ENCODE assay signal across 8 cellular contexts in genomic region chr20:50085481-50086365, GRCh38. TPM values are rescaled to one million over a fixed set of nuclear protein-coding genes. Genes with fewer than 3 reads are reported as not detected.
DNase-seq lines count a peak whose midpoint lies in the region; ATAC-seq and TF ChIP-seq lines count a peak whose summit lies in the region.

No MANE protein-coding gene starts in this region.

- peak overlapping the region; percentile 83 to 98 (median 93) for H3K27ac Mint-ChIP-seq in CD14-positive monocyte
- peak overlapping the region; percentile 64; the same call in 1 of the 2 replicates for H3K27ac Mint-ChIP-seq in GM23338
- H3K27ac Mint-ChIP-seq in WTC11, result peak overlapping the region; percentile 87
- peak overlapping the region; percentile 96 for H3K27ac Mint-ChIP-seq in endothelial cell (ENCODE audit: unreplicated experiment)

- no peaks in the 10 kb centered on the region for H3K9me2 ChIP-seq in GM23338 (ENCODE audit: insufficient read depth)

- H2AFZ ChIP-seq in GM23338, result no peak overlapping the region

- H3K4me1 ChIP-seq in GM23338 (ENCODE audit: insufficient read depth) (peaks cover 31% of the 10 kb centered on the region), thoracic aorta (ENCODE audit: control insufficient read depth in 1 of 2, low read depth in 2 of 2) (peaks cover 6 to 17% of the 10 kb centered on the region in 2 donors)

- H3K36me3 ChIP-seq in GM23338 (ENCODE audit: insufficient read depth) (peaks cover 3% of the 10 kb centered on the region; the same call in 1 of the 2 replicates), thoracic aorta (peaks cover 4% of the 10 kb centered on the region)

- peak; percentile 77 for DNase-seq in CD14-positive monocyte (ENCODE audit: low spot score)
- peak; percentile 90 for DNase-seq in GM23338 (ENCODE audit: low spot score)
- peak; percentile 86 for DNase-seq in NCI-H2227 (lab: John Stamatoyannopoulos, UW; ENCODE audit: unreplicated experiment)
- DNase-seq in WTC11 (ENCODE audit: low spot score), result peak; percentile 50
- DNase-seq in endothelial cell (ENCODE audit: low spot score), result peak; percentile 50
- peak; percentile 75 for DNase-seq in mesenteric fat pad (ENCODE audit: low spot score)
- no peak for DNase-seq in thoracic aorta (ENCODE audit: low spot score)

- H3K4me3 ChIP-seq in GM23338 (peak overlapping the region; percentile 2; the same call in 1 of the 2 replicates), thoracic aorta (peak overlapping the region; percentile 48)

- TF ChIP-seq CTCF in CD14-positive monocyte (IDR thresholded peaks at IDR 0.05) (peak; percentile 94), GM23338 (conservative IDR thresholded peaks at IDR 0.05; ENCODE audit: low read depth in 2 of 2) (peak; percentile 92 to 93), WTC11 (IDR thresholded peaks at IDR 0.05) (peak; percentile 62), endothelial cell (IDR thresholded peaks at IDR 0.05; ENCODE audit: unreplicated experiment) (peak; percentile 71), thoracic aorta (IDR thresholded peaks at IDR 0.05) (peak; percentile 70)

- peaks cover 34% of the 10 kb centered on the region for H3K79me2 ChIP-seq in GM23338 (replicated peaks; ENCODE audit: insufficient read depth)

- H3K27me3 ChIP-seq in GM23338 (ENCODE audit: insufficient read depth) (no peaks in the 10 kb centered on the region), thoracic aorta (replicated peaks; ENCODE audit: insufficient read depth) (no peaks in the 10 kb centered on the region)

- intact Hi-C loops in CD14-positive monocyte (cut with micrococcal nuclease), result no loop called here

- H3K4me3 Mint-ChIP-seq in CD14-positive monocyte, result peak overlapping the region; percentile 89 to 91
- H3K4me3 Mint-ChIP-seq in GM23338, result peak overlapping the region; percentile 28; the same call in 2 of the 3 replicates
- peak overlapping the region; percentile 31 for H3K4me3 Mint-ChIP-seq in WTC11
- peak overlapping the region; percentile 72 for H3K4me3 Mint-ChIP-seq in endothelial cell (ENCODE audit: unreplicated experiment)

- H3F3A ChIP-seq in GM23338 (replicated peaks; ENCODE audit: low read depth), result peaks cover 7% of the 10 kb centered on the region; the same call in 1 of the 2 replicates

- H3K27ac ChIP-seq in GM23338 (ENCODE audit: low read depth) (peak overlapping the region; percentile 86), thoracic aorta (no peak overlapping the region)

- H3K27me3 Mint-ChIP-seq in CD14-positive monocyte (ENCODE audit: low read depth in 3 of 3) (no peaks in the 10 kb centered on the region), GM23338 (ENCODE audit: insufficient read depth, low read depth, poor library complexity) (peaks cover 12% of the 10 kb centered on the region), WTC11 (ENCODE audit: low read depth) (no peaks in the 10 kb centered on the region), endothelial cell (ENCODE audit: unreplicated experiment) (peaks cover 7% of the 10 kb centered on the region)

- H3K4me2 ChIP-seq in GM23338, result peak overlapping the region; percentile 56

- H4K20me1 ChIP-seq in GM23338 (replicated peaks; ENCODE audit: insufficient read depth), result peaks cover 38% of the 10 kb centered on the region

- H3K9me3 Mint-ChIP-seq in CD14-positive monocyte, result no peaks in the 10 kb centered on the region
- no peaks in the 10 kb centered on the region for H3K9me3 Mint-ChIP-seq in GM23338
- H3K9me3 Mint-ChIP-seq in WTC11, result no peaks in the 10 kb centered on the region
- H3K9me3 Mint-ChIP-seq in endothelial cell (ENCODE audit: unreplicated experiment), result no peaks in the 10 kb centered on the region

- H3K36me3 Mint-ChIP-seq in CD14-positive monocyte (peaks cover 50 to 63% of the 10 kb centered on the region in 2 donors), GM23338 (ENCODE audit: low read depth) (peaks cover 23% of the 10 kb centered on the region), WTC11 (peaks cover 25% of the 10 kb centered on the region), endothelial cell (ENCODE audit: low read depth, unreplicated experiment) (peaks cover 14% of the 10 kb centered on the region)

- ATAC-seq in GM23338, result peak; percentile 89
- ATAC-seq in WTC11, result peak; percentile 90
- ATAC-seq in thoracic aorta (ENCODE audit: insufficient number of reproducible peaks, low FRiP score, low read depth), result peak; percentile 68
- no peak for ATAC-seq in HG03378 (IDR thresholded peaks at IDR 0.05; ENCODE audit: unreplicated experiment)

- no peaks in the 10 kb centered on the region for H3K9me3 ChIP-seq in thoracic aorta

- POLR2A ChIA-PET in WTC11 (lab: Charles Lee), result interaction anchor here (0.6 to 1.0 kb wide), 2 partner anchors 20 to 170 kb away, joined by 3 to 7 read pairs; no protein-coding TSS in a partner anchor

- CTCF ChIA-PET in WTC11 (lab: Charles Lee), result interaction anchor here (0.6 to 5.8 kb wide), 25 partner anchors 9 to 477 kb away, joined by 3 to 47 read pairs (median 5); partner anchors contain the start of genes PEDS1, SNAI1 and UBE2V1

- H3K4me1 Mint-ChIP-seq in CD14-positive monocyte, result peaks cover 27% of the 10 kb centered on the region
- peaks cover 27% of the 10 kb centered on the region for H3K4me1 Mint-ChIP-seq in GM23338
- peaks cover 27% of the 10 kb centered on the region for H3K4me1 Mint-ChIP-seq in WTC11
- peaks cover 21% of the 10 kb centered on the region for H3K4me1 Mint-ChIP-seq in endothelial cell (ENCODE audit: unreplicated experiment)

TF ChIP-seq in GM23338, 12 proteins besides CTCF, POLR2A, EP300 and RAD21 (continues in another document):
- no peak for TF ChIP-seq REST (IDR thresholded peaks at IDR 0.05; ENCODE audit: unreplicated experiment)
- no peak for TF ChIP-seq ZNF114 (CRISPR knock-in tag; IDR thresholded peaks at IDR 0.05)
- no peak for TF ChIP-seq POLR2AphosphoS5 (IDR thresholded peaks at IDR 0.05; ENCODE audit: low read depth)
- no peak for TF ChIP-seq EZH2phosphoT487 (IDR thresholded peaks at IDR 0.05; ENCODE audit: unreplicated experiment)
- TF ChIP-seq STAT1 (IDR thresholded peaks at IDR 0.05; ENCODE audit: unreplicated experiment), result no peak
- TF ChIP-seq EZH2 (IDR thresholded peaks at IDR 0.05; ENCODE audit: low read depth, unreplicated experiment), result no peak

TF ChIP-seq in WTC11, 78 proteins besides CTCF, POLR2A, EP300 and RAD21:
- no peak for TF ChIP-seq GTF2I (CRISPR knock-in tag; conservative IDR thresholded peaks at IDR 0.05)
- no peak for TF ChIP-seq ZNF121 (CRISPR knock-in tag; IDR thresholded peaks at IDR 0.05)
- TF ChIP-seq HMGXB4 (CRISPR knock-in tag; IDR thresholded peaks at IDR 0.05), result no peak
- no peak for TF ChIP-seq ZNF671 (CRISPR knock-in tag; IDR thresholded peaks at IDR 0.05)
- TF ChIP-seq JUN (CRISPR knock-in tag; IDR thresholded peaks at IDR 0.05), result no peak
- no peak for TF ChIP-seq FOXJ3 (CRISPR knock-in tag; IDR thresholded peaks at IDR 0.05; ENCODE audit: borderline replicate concordance)
- TF ChIP-seq SOX15 (CRISPR knock-in tag; IDR thresholded peaks at IDR 0.05), result no peak
- TF ChIP-seq AR (CRISPR knock-in tag; IDR thresholded peaks at IDR 0.05), result no peak
- TF ChIP-seq HMGA2 (CRISPR knock-in tag; IDR thresholded peaks at IDR 0.05), result no peak

RNA-seq across cellular contexts. Expression of gene UBE2V1, which starts 27.2 kb away (rescaled TPM):
- polyA plus RNA-seq in CD14-positive monocyte (10 to 100 TPM; 62.2 to 95.5 TPM), GM23338 (2016; fragmentation: Nextera tagmentation; extraction: Ambion mirVana) (293 and 302 TPM in 2 replicates)
- total RNA-seq in GM23338 (2014; rRNA removed; shearing (Covaris generic)), result 85.7 and 105 TPM in 2 replicates
- total RNA-seq in WTC11 (2021) (132 to 146 TPM (median 144 TPM) in 3 replicates), endothelial cell (ENCODE audit: unreplicated experiment) (223 TPM), mesenteric fat pad (89.0 TPM), thoracic aorta (10 to 100 TPM; 91.7 to 98.4 TPM)

Comparison
In these comparisons a context has a peak if more than half of its experiments do, and no peak if none do; other contexts are left out.
1. H3K4me3 Mint-ChIP-seq: peak in every context shown above with its lines; median percentile 90 in CD14-positive monocyte; 72 in endothelial cell; 31 in WTC11; 28 in GM23338.